In the genomic region with DNA sequence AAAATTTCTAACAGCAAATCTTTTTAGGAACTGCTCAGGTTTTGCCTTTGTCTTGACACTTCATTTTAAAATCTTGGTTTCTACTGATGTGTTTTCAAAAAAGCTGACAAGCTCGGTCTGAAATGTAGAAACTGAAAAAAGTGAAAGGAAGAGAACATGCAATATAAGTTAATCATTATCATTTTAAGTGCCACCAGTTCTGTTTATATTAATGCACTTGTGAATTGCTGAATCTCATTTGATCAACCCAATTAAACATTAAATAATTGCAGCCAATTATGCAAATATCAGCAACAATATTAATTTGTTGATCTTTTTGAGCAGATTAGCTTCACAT, we compare ENCODE assay signal across 2 cellular contexts.
TF ChIP-seq lines count a peak whose summit lies in the region.

No MANE protein-coding gene starts in this region.

TF ChIP-seq in liver, 16 proteins besides CTCF, POLR2A, EP300 and RAD21:
- TF ChIP-seq FOXA2 (IDR thresholded peaks at IDR 0.05) (no peak), RXRA (IDR thresholded peaks at IDR 0.05) (no peak), FOXA1 (IDR thresholded peaks at IDR 0.05) (no peak), YY1 (IDR thresholded peaks at IDR 0.05) (no peak), SP1 (IDR thresholded peaks at IDR 0.05) (no peak), JUND (IDR thresholded peaks at IDR 0.05) (no peak)
- TF ChIP-seq, protein P1, sequence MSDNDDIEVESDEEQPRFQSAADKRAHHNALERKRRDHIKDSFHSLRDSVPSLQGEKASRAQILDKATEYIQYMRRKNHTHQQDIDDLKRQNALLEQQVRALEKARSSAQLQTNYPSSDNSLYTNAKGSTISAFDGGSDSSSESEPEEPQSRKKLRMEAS (IDR thresholded peaks at IDR 0.05) = no peak

TF ChIP-seq in HepG2, 621 proteins besides CTCF, POLR2A, EP300 and RAD21:
- no peak for TF ChIP-seq CBX2 (IDR thresholded peaks at IDR 0.05; ENCODE audit: low read depth, low read length)
- TF ChIP-seq CBX2 (CRISPR knock-in tag; IDR thresholded peaks at IDR 0.05; ENCODE audit: low read depth) = no peak
- TF ChIP-seq, protein P2, sequence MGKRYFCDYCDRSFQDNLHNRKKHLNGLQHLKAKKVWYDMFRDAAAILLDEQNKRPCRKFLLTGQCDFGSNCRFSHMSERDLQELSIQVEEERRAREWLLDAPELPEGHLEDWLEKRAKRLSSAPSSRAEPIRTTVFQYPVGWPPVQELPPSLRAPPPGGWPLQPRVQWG (CRISPR knock-in tag; IDR thresholded peaks at IDR 0.05; ENCODE audit: borderline replicate concordance, low read depth) = no peak
- TF ChIP-seq MAF1 (CRISPR knock-in tag; IDR thresholded peaks at IDR 0.05; ENCODE audit: borderline replicate concordance) = no peak
- no peak for TF ChIP-seq HNRNPUL1 (IDR thresholded peaks at IDR 0.05; ENCODE audit: low read depth, low read length)
- no peak for TF ChIP-seq KLF13 (CRISPR knock-in tag; IDR thresholded peaks at IDR 0.05)
TF ChIP-seq in HepG2: peak in this region for 0.
